Comparison of ENCODE assay signal across 14 cellular contexts in genomic region chr21:38487906-38488639, GRCh38. TPM values are rescaled to one million over a fixed set of nuclear protein-coding genes. Genes with fewer than 3 reads are reported as not detected.
DNase-seq lines count a peak whose midpoint lies in the region; ATAC-seq, FAIRE-seq and TF ChIP-seq lines count a peak whose summit lies in the region.
"Had no signal": no experiment of that assay in that cellular context is flagged by ENCODE, and none has a peak within 500 bp of the region (broad histone marks: within the 10 kb centered on the region; RNA-seq: fewer than 3 reads in every experiment).

No MANE protein-coding gene starts in this region.

- no peaks in the 10 kb centered on the region for H3K27me3 Mint-ChIP-seq in WTC11 (ENCODE audit: low read depth)
- H3K27me3 Mint-ChIP-seq in natural killer cell treated with Interleukin-12 subunit alpha and Interleukin-12 subunit beta and Interleukin-15 and Interleukin-18, amount 100 ng/mL, for 72 hours = peaks cover 22 to 42% of the 10 kb centered on the region in 2 donors

- no peak overlapping the region for H3K4me3 ChIP-seq in HUES48 (ENCODE audit: low read depth, low read length)

- no peak overlapping the region for H3K9ac ChIP-seq in HUES48 (ENCODE audit: low read depth, low read length)

- peak overlapping the region; percentile 99 for H3K27ac Mint-ChIP-seq in WTC11
- H3K27ac Mint-ChIP-seq in natural killer cell treated with Interleukin-12 subunit alpha and Interleukin-12 subunit beta and Interleukin-15 and Interleukin-18, amount 100 ng/mL, for 72 hours = no peak overlapping the region
- H3K27ac Mint-ChIP-seq: activated CD4-positive, alpha-beta memory T cell treated with anti-CD3 and anti-CD28 coated beads for 36 hours had no signal

- CTCF ChIA-PET in WTC11 (lab: Charles Lee) = interaction anchor here (1.9 kb wide), 1 partner anchor 17 kb away, joined by 4 read pairs; no protein-coding TSS in a partner anchor

- no peak for FAIRE-seq in GM19239 (lab: Jason Lieb, UNC)
- FAIRE-seq: GM18507 had no signal

- peaks cover 71% of the 10 kb centered on the region for H3K4me1 Mint-ChIP-seq in WTC11
- H3K4me1 Mint-ChIP-seq in natural killer cell treated with Interleukin-12 subunit alpha and Interleukin-12 subunit beta and Interleukin-15 and Interleukin-18, amount 100 ng/mL, for 72 hours (ENCODE audit: low read depth in 2 of 2) = no peaks in the 10 kb centered on the region

- DNase-seq in NCI-H2107 treated with DMSO at 0.1 percent for 48 hours (lab: John Stamatoyannopoulos, UW; ENCODE audit: unreplicated experiment) (peak; percentile 89), WTC11 (ENCODE audit: low spot score) (no peak), GM19239 (ENCODE audit: insufficient read length, low spot score) (no peak), putamen (ENCODE audit: low spot score) (no peak)
- DNase-seq in natural killer cell treated with Interleukin-12 subunit alpha and Interleukin-12 subunit beta and Interleukin-15 and Interleukin-18, amount 100 ng/mL, for 72 hours (ENCODE audit: low spot score) = no peak
- no peak for DNase-seq in activated CD4-positive, alpha-beta T cell treated with anti-CD3 and anti-CD28 coated beads for 48 hours
- DNase-seq: activated CD4-positive, alpha-beta memory T cell treated with anti-CD3 and anti-CD28 coated beads for 36 hours; activated gamma-delta T cell treated with Interleukin-2 at 50 U/mL for 16 hours; midbrain; T-helper 1 cell had no signal

- H3K9me3 Mint-ChIP-seq in WTC11 = no peaks in the 10 kb centered on the region
- no peaks in the 10 kb centered on the region for H3K9me3 Mint-ChIP-seq in natural killer cell treated with Interleukin-12 subunit alpha and Interleukin-12 subunit beta and Interleukin-15 and Interleukin-18, amount 100 ng/mL, for 72 hours
- H3K9me3 Mint-ChIP-seq: activated CD4-positive, alpha-beta memory T cell treated with anti-CD3 and anti-CD28 coated beads for 36 hours had no signal

- no peak overlapping the region; the same call in 1 of the 2 replicates for H3K4me3 Mint-ChIP-seq in WTC11
- H3K4me3 Mint-ChIP-seq in natural killer cell treated with Interleukin-12 subunit alpha and Interleukin-12 subunit beta and Interleukin-15 and Interleukin-18, amount 100 ng/mL, for 72 hours = peak overlapping the region; percentile 27
- H3K4me3 Mint-ChIP-seq: activated CD4-positive, alpha-beta memory T cell treated with anti-CD3 and anti-CD28 coated beads for 36 hours had no signal

- TF ChIP-seq CTCF in WTC11 (IDR thresholded peaks at IDR 0.05) = no peak

- H3K36me3 ChIP-seq in HUES48 (ENCODE audit: control insufficient read depth, insufficient read depth, low read length) = no peaks in the 10 kb centered on the region

- peaks cover 46% of the 10 kb centered on the region for H3K4me1 ChIP-seq in HUES48 (ENCODE audit: control insufficient read depth, insufficient read depth, low read length)

- POLR2A ChIA-PET in WTC11 (lab: Charles Lee) = no interaction called here

- ATAC-seq in WTC11 (no peak), HG02970 (IDR thresholded peaks at IDR 0.05; ENCODE audit: low FRiP score, unreplicated experiment) (no peak)
- no peak for ATAC-seq in natural killer cell treated with Interleukin-12 subunit alpha and Interleukin-12 subunit beta and Interleukin-15 and Interleukin-18, amount 100 ng/mL, for 72 hours

- H3K36me3 Mint-ChIP-seq in WTC11 = no peaks in the 10 kb centered on the region
- no peaks in the 10 kb centered on the region for H3K36me3 Mint-ChIP-seq in natural killer cell treated with Interleukin-12 subunit alpha and Interleukin-12 subunit beta and Interleukin-15 and Interleukin-18, amount 100 ng/mL, for 72 hours
- H3K36me3 Mint-ChIP-seq: activated CD4-positive, alpha-beta memory T cell treated with anti-CD3 and anti-CD28 coated beads for 36 hours had no signal

- H3K27ac ChIP-seq in HUES48 (ENCODE audit: low read depth, low read length) = peak overlapping the region; percentile 94

- no peaks in the 10 kb centered on the region for H3K27me3 ChIP-seq in HUES48 (ENCODE audit: control insufficient read depth, insufficient read depth, low read length)

- no peaks in the 10 kb centered on the region for H3K9me3 ChIP-seq in HUES48 (ENCODE audit: control insufficient read depth, insufficient read depth, low read length)

TF ChIP-seq in WTC11, 78 proteins besides CTCF, POLR2A, EP300 and RAD21:
- TF ChIP-seq FOXP1 (CRISPR knock-in tag; IDR thresholded peaks at IDR 0.05; ENCODE audit: borderline replicate concordance) (no peak), NR3C1 (CRISPR knock-in tag; conservative IDR thresholded peaks at IDR 0.05; ENCODE audit: low read depth) (no peak), ZNF532 (CRISPR knock-in tag; IDR thresholded peaks at IDR 0.05; ENCODE audit: borderline replicate concordance) (no peak)

RNA-seq across cellular contexts. Expression of gene ERG, which starts 10.2 kb away (rescaled TPM):
- 2.8 to 4.5 TPM (median 3.8 TPM) in 3 replicates for total RNA-seq in WTC11 (2021)
- not detected for total RNA-seq in natural killer cell treated with Interleukin-12 subunit alpha and Interleukin-12 subunit beta and Interleukin-15 and Interleukin-18, amount 100 ng/mL, for 72 hours
- total RNA-seq: activated CD4-positive, alpha-beta memory T cell treated with anti-CD3 and anti-CD28 coated beads for 36 hours; G401 had no signal
